In the genomic region with DNA sequence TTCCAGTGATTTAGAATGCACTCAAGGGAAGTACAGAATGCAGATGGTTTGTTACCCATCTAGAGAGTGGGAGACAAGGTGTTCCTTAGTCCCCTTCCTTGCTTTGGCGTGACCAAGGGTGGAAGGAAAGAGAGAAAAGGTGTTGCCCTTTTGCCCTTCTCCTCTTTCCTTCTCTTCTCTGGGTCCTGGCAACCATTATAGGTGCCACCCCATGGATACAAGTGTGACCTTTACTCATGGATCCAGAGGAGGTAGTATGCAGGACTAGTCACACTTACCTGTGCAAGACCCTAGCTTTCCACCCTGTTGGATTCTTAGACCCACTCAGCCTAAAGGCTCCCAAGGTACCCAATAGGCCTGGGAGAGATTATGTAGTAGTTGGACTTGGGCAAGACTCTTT, we compare ENCODE assay signal across 19 cellular contexts. TPM values are rescaled to one million over a fixed set of nuclear protein-coding genes. Genes with fewer than 3 reads are reported as not detected.
A peak's percentile ranks its signal among the peaks of the same experiment; 100 is the strongest.
DNase-seq lines count a peak whose midpoint lies in the region; ATAC-seq, FAIRE-seq and TF ChIP-seq lines count a peak whose summit lies in the region.
"Had no signal": no experiment of that assay in that cellular context is flagged by ENCODE, and none has a peak within 500 bp of the region (broad histone marks: within the 10 kb centered on the region; RNA-seq: fewer than 3 reads in every experiment).

No MANE protein-coding gene starts in this region.

- H3K27ac Mint-ChIP-seq in astrocyte (ENCODE audit: unreplicated experiment): no peak overlapping the region
- H3K27ac Mint-ChIP-seq: activated CD4-positive, alpha-beta memory T cell treated with anti-CD3 and anti-CD28 coated beads for 36 hours; activated T-helper 2 cell treated with anti-CD3 and anti-CD28 coated beads, Interferon-gamma antibody, Interleukin-2, Interleukin-4, amounts not matched to agents 10 μg/mL and 5 μg/mL and 100 μg/mL, durations not matched to agents 14 hours and 24 hours and 36 hours had no signal

- H3K4me1 Mint-ChIP-seq in astrocyte (ENCODE audit: low read depth, unreplicated experiment): no peaks in the 10 kb centered on the region
- H3K4me1 Mint-ChIP-seq: naive B cell had no signal

- ATAC-seq in left lobe of liver: peak; percentile 73
- ATAC-seq in heart left ventricle: no peak
- no peak for ATAC-seq in aorta (ENCODE audit: low FRiP score)

- TF ChIP-seq CTCF in astrocyte (IDR thresholded peaks at IDR 0.05; ENCODE audit: insufficient read depth, low read depth, low read length) (no peak), heart left ventricle (IDR thresholded peaks at IDR 0.05) (no peak)

- no peak overlapping the region for H3K9ac ChIP-seq in BLaER1 treated with 17β-estradiol and CSF1 and Interleukin-3, amounts not matched to agents 10 nM and 100 nM
- H3K9ac ChIP-seq in GM23248 (no peak overlapping the region), astrocyte (ENCODE audit: low read length) (no peak overlapping the region)

- H3K36me3 ChIP-seq in BLaER1 treated with 17β-estradiol and CSF1 and Interleukin-3, amounts not matched to agents 10 nM and 100 nM: peaks cover 9 to 64% (median 25%) of the 10 kb centered on the region in 11 experiments; a peak in 20 of 22 replicates
- H3K36me3 ChIP-seq in GM23248 (ENCODE audit: low read depth): no peaks in the 10 kb centered on the region
- no peaks in the 10 kb centered on the region for H3K36me3 ChIP-seq in astrocyte (ENCODE audit: insufficient read depth, low read length)
- peaks cover 0 to 6% (median 0%) of the 10 kb centered on the region in 9 donors for H3K36me3 ChIP-seq in heart left ventricle
- peaks cover 0 to 2% of the 10 kb centered on the region in 2 donors for H3K36me3 ChIP-seq in aorta (ENCODE audit: control insufficient read depth in 1 of 2, insufficient read depth in 2 of 2, low read length in 1 of 2)
- H3K36me3 ChIP-seq: right atrium auricular region had no signal

- H3K36me3 Mint-ChIP-seq in astrocyte (ENCODE audit: low read depth, unreplicated experiment): peaks cover 18% of the 10 kb centered on the region

- H3K79me2 ChIP-seq in GM23248 (ENCODE audit: insufficient read depth) (no peaks in the 10 kb centered on the region), astrocyte (ENCODE audit: insufficient read depth, low read length) (no peaks in the 10 kb centered on the region)

- no peak for TF ChIP-seq POLR2A in heart left ventricle (IDR thresholded peaks at IDR 0.05)

- intact Hi-C loops in heart left ventricle (cut with DNase I) (no loop called here), aorta (cut with DNase I) (no loop called here)

- H3F3A ChIP-seq in GM23248 (ENCODE audit: insufficient read depth): peaks cover 11% of the 10 kb centered on the region

- H3K27me3 ChIP-seq in BLaER1 treated with 17β-estradiol and CSF1 and Interleukin-3, amounts not matched to agents 10 nM and 100 nM: no peaks in the 10 kb centered on the region
- H3K27me3 ChIP-seq in GM23248 (replicated peaks; ENCODE audit: insufficient read depth): no peaks in the 10 kb centered on the region
- no peaks in the 10 kb centered on the region for H3K27me3 ChIP-seq in astrocyte (ENCODE audit: insufficient read depth, low read length)
- H3K27me3 ChIP-seq in heart left ventricle: no peaks in the 10 kb centered on the region
- no peaks in the 10 kb centered on the region for H3K27me3 ChIP-seq in aorta (ENCODE audit: control insufficient read depth in 1 of 2, insufficient read depth in 2 of 2, low read length in 1 of 2)
- H3K27me3 ChIP-seq: esophagus squamous epithelium, right atrium auricular region, suprapubic skin had no signal

- H2AFZ ChIP-seq in GM23248 (no peak overlapping the region), astrocyte (ENCODE audit: low read depth, low read length) (no peak overlapping the region)
- H2AFZ ChIP-seq: PC-9 had no signal

- H3K4me3 Mint-ChIP-seq in astrocyte (ENCODE audit: unreplicated experiment): no peak overlapping the region
- H3K4me3 Mint-ChIP-seq: activated CD4-positive, alpha-beta memory T cell treated with anti-CD3 and anti-CD28 coated beads for 36 hours had no signal

- no peak overlapping the region for H3K27ac ChIP-seq in BLaER1 treated with 17β-estradiol and CSF1 and Interleukin-3, amounts not matched to agents 10 nM and 100 nM
- H3K27ac ChIP-seq in GM23248 (no peak overlapping the region), astrocyte (ENCODE audit: low read depth, low read length) (no peak overlapping the region), heart left ventricle (no peak overlapping the region), aorta (ENCODE audit: low read depth in 1 of 2, low read length in 2 of 2) (no peak overlapping the region)
- H3K27ac ChIP-seq: esophagus squamous epithelium, PC-9, right atrium auricular region, suprapubic skin had no signal

- no peaks in the 10 kb centered on the region for H3K9me2 ChIP-seq in GM23248 (ENCODE audit: insufficient read depth)

- H3K4me1 ChIP-seq in BLaER1 treated with 17β-estradiol and CSF1 and Interleukin-3, amounts not matched to agents 10 nM and 100 nM: no peaks in the 10 kb centered on the region
- H3K4me1 ChIP-seq in GM23248 (ENCODE audit: insufficient read depth): no peaks in the 10 kb centered on the region
- no peaks in the 10 kb centered on the region for H3K4me1 ChIP-seq in astrocyte (ENCODE audit: insufficient read depth, low read length)
- H3K4me1 ChIP-seq in heart left ventricle: no peaks in the 10 kb centered on the region
- no peaks in the 10 kb centered on the region for H3K4me1 ChIP-seq in aorta (ENCODE audit: control insufficient read depth in 1 of 2, insufficient read depth in 2 of 2, low read length in 2 of 2)
- H3K4me1 ChIP-seq: esophagus squamous epithelium, right atrium auricular region, suprapubic skin had no signal

- no peaks in the 10 kb centered on the region for H4K20me1 ChIP-seq in BLaER1 treated with 17β-estradiol and CSF1 and Interleukin-3, amounts not matched to agents 10 nM and 100 nM
- no peaks in the 10 kb centered on the region for H4K20me1 ChIP-seq in GM23248 (ENCODE audit: insufficient read depth)
- H4K20me1 ChIP-seq in astrocyte (ENCODE audit: insufficient read depth, low read length): no peaks in the 10 kb centered on the region

- DNase-seq in GM23248 (peak; percentile 40), astrocyte (ENCODE audit: low read depth) (peak; percentile 27), left lobe of liver (ENCODE audit: low spot score) (no peak), heart left ventricle (no peak), kidney tubule cell (ENCODE audit: low spot score) (no peak), aorta (no peak), NCI-H446 (lab: John Stamatoyannopoulos, UW) (no peak)
- DNase-seq: central memory CD4-positive, alpha-beta T cell; COR-L47; esophagus squamous epithelium; HCEC 1CT; naive B cell; PC-9 had no signal

- H3K27me3 Mint-ChIP-seq in astrocyte (ENCODE audit: low read depth, unreplicated experiment): no peaks in the 10 kb centered on the region
- H3K27me3 Mint-ChIP-seq: activated CD4-positive, alpha-beta memory T cell treated with anti-CD3 and anti-CD28 coated beads for 36 hours; naive B cell had no signal

- peak overlapping the region in 6 of 10 experiments; percentile 8 to 41 (median 20); a peak in 6 of 20 replicates for H3K4me3 ChIP-seq in BLaER1 treated with 17β-estradiol and CSF1 and Interleukin-3, amounts not matched to agents 10 nM and 100 nM
- H3K4me3 ChIP-seq in GM23248 (no peak overlapping the region), astrocyte (ENCODE audit: insufficient read depth, low read depth, low read length) (no peak overlapping the region), heart left ventricle (no peak overlapping the region), aorta (ENCODE audit: low read length in 2 of 2) (no peak overlapping the region)
- H3K4me3 ChIP-seq: esophagus squamous epithelium, PC-9, right atrium auricular region, suprapubic skin had no signal

- H3K4me2 ChIP-seq in BLaER1 treated with 17β-estradiol and CSF1 and Interleukin-3, amounts not matched to agents 10 nM and 100 nM: no peak overlapping the region
- H3K4me2 ChIP-seq in GM23248 (ENCODE audit: unreplicated experiment): no peak overlapping the region
- no peak overlapping the region for H3K4me2 ChIP-seq in astrocyte (ENCODE audit: low read length)
- H3K4me2 ChIP-seq: PC-9 had no signal

- WGBS in GM23248 (ENCODE audit: low coverage in 1 of 2, low lambda C conversion rate in 2 of 2, missing lambda C conversion rate in 2 of 2), 2 experiments: 0 to 9% methylated on average over 1 of the region's 1 CpG
- 29 to 43% (median 37%) methylated on average over 1 of the region's 1 CpG for WGBS in heart left ventricle, 4 donors
- 29 to 33% methylated on average over 1 of the region's 1 CpG for WGBS in aorta, 2 donors

- H3K9me3 Mint-ChIP-seq in astrocyte (ENCODE audit: unreplicated experiment): peaks cover 56% of the 10 kb centered on the region

- in situ Hi-C loops in GM23248 (cut with MboI): no loop called here

- peaks cover 89 to 99% (median 96%) of the 10 kb centered on the region in 11 experiments for H3K9me3 ChIP-seq in BLaER1 treated with 17β-estradiol and CSF1 and Interleukin-3, amounts not matched to agents 10 nM and 100 nM (replicated peaks in 1 of 11)
- H3K9me3 ChIP-seq in GM23248 (ENCODE audit: low read depth): no peaks in the 10 kb centered on the region
- peaks cover 42% of the 10 kb centered on the region for H3K9me3 ChIP-seq in astrocyte (ENCODE audit: insufficient read depth, low read depth, low read length)
- peaks cover 6 to 96% (median 79%) of the 10 kb centered on the region in 12 donors for H3K9me3 ChIP-seq in heart left ventricle
- peaks cover 16% of the 10 kb centered on the region for H3K9me3 ChIP-seq in aorta (ENCODE audit: control insufficient read depth, low read length)

- FAIRE-seq in astrocyte (lab: Jason Lieb, UNC): no peak
- FAIRE-seq: HTR-8/SVneo had no signal

RNA-seq across cellular contexts. Expression of a gene that starts 11.6 kb away (rescaled TPM):
- 23.4 and 28.2 TPM in 2 replicates for total RNA-seq in GM23248 (2014; rRNA removed; shearing (Covaris generic))
- polyA plus RNA-seq in GM23248 (2016; fragmentation: Nextera tagmentation; extraction: Ambion mirVana) (27.9 and 29.2 TPM in 2 replicates), heart left ventricle (10 to 100 TPM; 15.7 to 22.8 TPM), aorta (10 to 100 TPM; 22.2 to 32.6 TPM)
- total RNA-seq in astrocyte (24.1 and 24.4 TPM in 2 replicates), left lobe of liver (20.7 TPM), heart left ventricle (10 to 100 TPM; 15.5 to 32.2 (median 21.6) TPM), aorta (10 to 100 TPM; 18.1 to 22.8 TPM)

RNA-seq across cellular contexts. Expression of a gene that starts 34.2 kb away (rescaled TPM):
- 17.4 and 28.5 TPM in 2 replicates for total RNA-seq in GM23248 (2014; rRNA removed; shearing (Covaris generic))
- polyA plus RNA-seq in GM23248 (2016; fragmentation: Nextera tagmentation; extraction: Ambion mirVana) (192 and 195 TPM in 2 replicates), heart left ventricle (100 to 1,000 TPM in 1 of 2 donors, 10 to 100 TPM in 1; 94.6 to 139 TPM), aorta (100 to 1,000 TPM in 1 of 2 donors, 10 to 100 TPM in 1; 69.5 to 109 TPM)
- total RNA-seq in astrocyte (126 and 135 TPM in 2 replicates), left lobe of liver (48.3 TPM), heart left ventricle (100 to 1,000 TPM in 2 of 9 donors, 10 to 100 TPM in 7; 35.2 to 113 (median 90.9) TPM), aorta (10 to 100 TPM; 71.7 to 72.0 TPM)

RNA-seq across cellular contexts. Expression of a gene that starts 58.2 kb away (rescaled TPM):
- total RNA-seq in GM23248 (2014; rRNA removed; shearing (Covaris generic)): 6.8 and 17.8 TPM in 2 replicates
- polyA plus RNA-seq in GM23248 (2016; fragmentation: Nextera tagmentation; extraction: Ambion mirVana) (27.0 and 28.7 TPM in 2 replicates), heart left ventricle (10 to 100 TPM in 1 of 2 donors, 1 to 10 TPM in 1; 4.1 to 27.5 TPM), aorta (10 to 100 TPM in 1 of 2 donors, 1 to 10 TPM in 1; 5.1 to 11.3 TPM)
- total RNA-seq in astrocyte (3.8 and 6.1 TPM in 2 replicates), left lobe of liver (20.2 TPM), heart left ventricle (10 to 100 TPM in 3 of 9 donors, 1 to 10 TPM in 6; 3.6 to 14.3 (median 7.1) TPM), aorta (10 to 100 TPM in 1 of 2 donors, 1 to 10 TPM in 1; 7.9 to 13.0 TPM)

Comparison
In these comparisons a context has a peak if more than half of its experiments do, and no peak if none do; other contexts are left out.
1. H3K4me3 ChIP-seq: peak in BLaER1 treated with 17β-estradiol and CSF1 and Interleukin-3, amounts not matched to agents 10 nM and 100 nM (6 of 10); none in GM23248 (single experiment), astrocyte (single experiment), heart left ventricle (0 of 12) and aorta (0 of 2).
2. DNase-seq: peak in GM23248 (single experiment) and astrocyte (single experiment); none in left lobe of liver (single experiment), heart left ventricle (0 of 5), kidney tubule cell (single experiment), aorta (0 of 2) and NCI-H446 (0 of 2).